13 cellular contexts compared by ENCODE assay signal in genomic region chr7:152989889-152990380, GRCh38.
A peak's percentile ranks its signal among the peaks of the same experiment; 100 is the strongest.
DNase-seq lines count a peak whose midpoint lies in the region; ATAC-seq, FAIRE-seq and TF ChIP-seq lines count a peak whose summit lies in the region.
"Had no signal": no experiment of that assay in that cellular context is flagged by ENCODE, and none has a peak within 500 bp of the region (broad histone marks: within the 10 kb centered on the region; RNA-seq: fewer than 3 reads in every experiment).

No MANE protein-coding gene starts in this region.

- dilution Hi-C loops in keratinocyte (cut with MboI; ENCODE audit: extremely low pct_ligation_motif_present, low sequenced_read_pairs) = no loop called here

- H3K9me1 ChIP-seq in K562 (ENCODE audit: control insufficient read depth, insufficient read depth, low read length) (no peaks in the 10 kb centered on the region), keratinocyte (ENCODE audit: control insufficient read depth, extremely low read depth, insufficient read depth, low read length) (no peaks in the 10 kb centered on the region)

- no peak for FAIRE-seq in K562 (lab: Jason Lieb, UNC)
- FAIRE-seq in keratinocyte (lab: Jason Lieb, UNC) = no peak
- FAIRE-seq: small intestine had no signal

- H3K9me3 ChIP-seq in HAP-1 = no peaks in the 10 kb centered on the region
- no peaks in the 10 kb centered on the region for H3K9me3 ChIP-seq in K562 (replicated peaks; ENCODE audit: control insufficient read depth, insufficient read depth, low read depth, low read length)
- H3K9me3 ChIP-seq in keratinocyte (ENCODE audit: control insufficient read depth, low read depth, low read length) = no peaks in the 10 kb centered on the region
- H3K9me3 ChIP-seq: tibial nerve had no signal

- TF ChIP-seq RAD21 in K562 (CRISPR knock-in tag; conservative IDR thresholded peaks at IDR 0.05 in 1 of 2, IDR thresholded peaks at IDR 0.05 in 1 of 2) = no peak

- TF ChIP-seq POLR2A in K562 (conservative IDR thresholded peaks at IDR 0.05) = no peak
- no peak for TF ChIP-seq POLR2A in GM18505 (IDR thresholded peaks at IDR 0.05; ENCODE audit: borderline replicate concordance, extremely low read depth, insufficient read depth, insufficient read length)

- TF ChIP-seq CTCF in K562 (IDR thresholded peaks at IDR 0.05 in 2 of 3, conservative IDR thresholded peaks at IDR 0.05 in 1 of 3; ENCODE audit: insufficient read depth in 2 of 3, low read depth in 1 of 3, low read length in 3 of 3) (no peak), keratinocyte (optimal IDR thresholded peaks at IDR 0.05 in 1 of 3, IDR thresholded peaks at IDR 0.05 in 1 of 3, conservative IDR thresholded peaks at IDR 0.05 in 1 of 3; ENCODE audit: extremely low read depth in 1 of 3, insufficient read depth in 2 of 3, low read length in 3 of 3) (no peak)

- 0 out of 2 replicates have a peak overlapping the region, but pooled peaks have one; percentile 9 for H2AFZ ChIP-seq in K562 (ENCODE audit: low read depth, low read length)
- H2AFZ ChIP-seq in keratinocyte (ENCODE audit: control insufficient read depth, low read length) = peak overlapping the region; percentile 54

- POLR2A ChIA-PET in K562 (lab: Yijun Ruan, JAX) = interaction anchor here (1.5 kb wide), 1 partner anchor 20 kb away, joined by 3 read pairs; no protein-coding TSS in a partner anchor

- intact Hi-C loops in K562 (cut with micrococcal nuclease) = no loop called here

- BruUV-seq in K562 (replicated peaks; lab: Mats Ljungman, UMichigan) = no TSS peak

- H3K4me2 ChIP-seq in K562 (ENCODE audit: insufficient read depth, low read length) = no peak overlapping the region
- H3K4me2 ChIP-seq in keratinocyte (ENCODE audit: control insufficient read depth, extremely low read depth, insufficient read depth, low read depth, low read length) = no peak overlapping the region

- no peaks in the 10 kb centered on the region for H3K27me3 ChIP-seq in HAP-1 (ENCODE audit: low read depth)
- 0 out of 5 replicates have a peak, but pooled peaks cover 0 to 4% of the 10 kb centered on the region in 2 experiments for H3K27me3 ChIP-seq in K562 (ENCODE audit: control insufficient read depth in 2 of 2, insufficient read depth in 2 of 2, low read length in 2 of 2)
- no peaks in the 10 kb centered on the region for H3K27me3 ChIP-seq in keratinocyte (ENCODE audit: control insufficient read depth, extremely low read depth, insufficient read depth, low read length)
- H3K27me3 ChIP-seq: tibial nerve had no signal

- H3K9ac ChIP-seq in K562 (ENCODE audit: insufficient read depth in 1 of 2, low read depth in 2 of 2, low read length in 2 of 2) (no peak overlapping the region), keratinocyte (ENCODE audit: control insufficient read depth, extremely low read depth, insufficient read depth, low read length) (no peak overlapping the region)

- peak; percentile 26 for DNase-seq in DMS 273 (lab: John Stamatoyannopoulos, UW; ENCODE audit: unreplicated experiment)
- no peak for DNase-seq in DMS 273 treated with DMSO at 0.1 percent for 48 hours (lab: John Stamatoyannopoulos, UW)
- peak; percentile 56 to 74 for DNase-seq in HAP-1 (ENCODE audit: low spot score in 2 of 2)
- DNase-seq in K562 (ENCODE audit: extremely low read depth in 1 of 4, low spot score in 3 of 4) = no peak
- DNase-seq in keratinocyte (ENCODE audit: low read depth, low spot score) = no peak
- DNase-seq in HPDE6-E6E7 (ENCODE audit: extremely low spot score) = no peak
- DNase-seq: activated naive CD8-positive, alpha-beta T cell treated with anti-CD3 and anti-CD28 coated beads for 36 hours; small intestine had no signal

- WGBS in K562 (ENCODE audit: insufficient coverage, low coverage, missing lambda C conversion rate) = under 1% methylated on average over 8 of the region's 8 CpGs

- peaks cover 16% of the 10 kb centered on the region for H3K4me1 ChIP-seq in HAP-1
- H3K4me1 ChIP-seq in K562 (replicated peaks in 1 of 2; ENCODE audit: control insufficient read depth in 2 of 2, insufficient read depth in 2 of 2, low read length in 2 of 2) = no peaks in the 10 kb centered on the region
- peaks cover 2% of the 10 kb centered on the region for H3K4me1 ChIP-seq in keratinocyte (ENCODE audit: control insufficient read depth, extremely low read depth, insufficient read depth, low read length)
- H3K4me1 ChIP-seq: tibial nerve had no signal

- in situ Hi-C loops in HAP-1 (cut with MboI; ENCODE audit: low sequenced_read_pairs) = no loop called here
- in situ Hi-C loops in K562 (cut with MboI) = no loop called here

- TF ChIP-seq EP300 in K562 (IDR thresholded peaks at IDR 0.05; ENCODE audit: low read length) = no peak

- H3K4me3 ChIP-seq in HAP-1 (no peak overlapping the region), K562 (no peak overlapping the region), keratinocyte (ENCODE audit: control insufficient read depth in 2 of 3, extremely low read depth in 1 of 3, insufficient read depth in 2 of 3, low read depth in 1 of 3, low read length in 3 of 3) (no peak overlapping the region)
- H3K4me3 ChIP-seq: tibial nerve had no signal

- H3K27ac ChIP-seq in K562 (ENCODE audit: extremely low read depth, low read depth, low read length) (no peak overlapping the region), keratinocyte (ENCODE audit: control insufficient read depth, insufficient read depth, low read length) (no peak overlapping the region)
- H3K27ac ChIP-seq: 22Rv1, tibial nerve had no signal

- no peaks in the 10 kb centered on the region for H3K36me3 ChIP-seq in HAP-1 (replicated peaks)
- H3K36me3 ChIP-seq in K562 (ENCODE audit: control insufficient read depth, insufficient read depth, low read length) = no peaks in the 10 kb centered on the region
- no peaks in the 10 kb centered on the region for H3K36me3 ChIP-seq in keratinocyte (ENCODE audit: control insufficient read depth in 2 of 2, extremely low read depth in 1 of 2, insufficient read depth in 2 of 2, low read length in 2 of 2)
- H3K36me3 ChIP-seq: tibial nerve had no signal

- ATAC-seq in K562 (no peak), HG02852 (IDR thresholded peaks at IDR 0.05; ENCODE audit: unreplicated experiment) (no peak), GM18505 (IDR thresholded peaks at IDR 0.05; ENCODE audit: unreplicated experiment) (no peak)
- ATAC-seq: left lobe of liver had no signal

- CTCF ChIA-PET in K562 (lab: Yijun Ruan, JAX; ENCODE audit: low intra/inter-chr PET ratio) = no interaction called here

- H3K79me2 ChIP-seq in K562 (ENCODE audit: control insufficient read depth, insufficient read depth, low read length) (no peaks in the 10 kb centered on the region), keratinocyte (ENCODE audit: control insufficient read depth, insufficient read depth, low read length) (no peaks in the 10 kb centered on the region)

- no peaks in the 10 kb centered on the region for H4K20me1 ChIP-seq in K562 (replicated peaks; ENCODE audit: control insufficient read depth, insufficient read depth, low read length)
- no peaks in the 10 kb centered on the region for H4K20me1 ChIP-seq in keratinocyte (ENCODE audit: control insufficient read depth, extremely low read depth, insufficient read depth, low read length)

TF ChIP-seq in K562, 482 proteins besides CTCF, POLR2A, EP300 and RAD21 (continues in another document):
- TF ChIP-seq SPI1 (IDR thresholded peaks at IDR 0.05; ENCODE audit: borderline replicate concordance, low read depth, low read length) = peak; percentile 60; the same call in 1 of the 2 replicates
- TF ChIP-seq, protein P1, sequence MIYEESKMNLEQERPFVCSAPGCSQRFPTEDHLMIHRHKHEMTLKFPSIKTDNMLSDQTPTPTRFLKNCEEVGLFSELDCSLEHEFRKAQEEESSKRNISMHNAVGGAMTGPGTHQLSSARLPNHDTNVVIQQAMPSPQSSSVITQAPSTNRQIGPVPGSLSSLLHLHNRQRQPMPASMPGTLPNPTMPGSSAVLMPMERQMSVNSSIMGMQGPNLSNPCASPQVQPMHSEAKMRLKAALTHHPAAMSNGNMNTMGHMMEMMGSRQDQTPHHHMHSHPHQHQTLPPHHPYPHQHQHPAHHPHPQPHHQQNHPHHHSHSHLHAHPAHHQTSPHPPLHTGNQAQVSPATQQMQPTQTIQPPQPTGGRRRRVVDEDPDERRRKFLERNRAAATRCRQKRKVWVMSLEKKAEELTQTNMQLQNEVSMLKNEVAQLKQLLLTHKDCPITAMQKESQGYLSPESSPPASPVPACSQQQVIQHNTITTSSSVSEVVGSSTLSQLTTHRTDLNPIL (CRISPR knock-in tag; IDR thresholded peaks at IDR 0.05) = no peak
- TF ChIP-seq, protein P2, sequence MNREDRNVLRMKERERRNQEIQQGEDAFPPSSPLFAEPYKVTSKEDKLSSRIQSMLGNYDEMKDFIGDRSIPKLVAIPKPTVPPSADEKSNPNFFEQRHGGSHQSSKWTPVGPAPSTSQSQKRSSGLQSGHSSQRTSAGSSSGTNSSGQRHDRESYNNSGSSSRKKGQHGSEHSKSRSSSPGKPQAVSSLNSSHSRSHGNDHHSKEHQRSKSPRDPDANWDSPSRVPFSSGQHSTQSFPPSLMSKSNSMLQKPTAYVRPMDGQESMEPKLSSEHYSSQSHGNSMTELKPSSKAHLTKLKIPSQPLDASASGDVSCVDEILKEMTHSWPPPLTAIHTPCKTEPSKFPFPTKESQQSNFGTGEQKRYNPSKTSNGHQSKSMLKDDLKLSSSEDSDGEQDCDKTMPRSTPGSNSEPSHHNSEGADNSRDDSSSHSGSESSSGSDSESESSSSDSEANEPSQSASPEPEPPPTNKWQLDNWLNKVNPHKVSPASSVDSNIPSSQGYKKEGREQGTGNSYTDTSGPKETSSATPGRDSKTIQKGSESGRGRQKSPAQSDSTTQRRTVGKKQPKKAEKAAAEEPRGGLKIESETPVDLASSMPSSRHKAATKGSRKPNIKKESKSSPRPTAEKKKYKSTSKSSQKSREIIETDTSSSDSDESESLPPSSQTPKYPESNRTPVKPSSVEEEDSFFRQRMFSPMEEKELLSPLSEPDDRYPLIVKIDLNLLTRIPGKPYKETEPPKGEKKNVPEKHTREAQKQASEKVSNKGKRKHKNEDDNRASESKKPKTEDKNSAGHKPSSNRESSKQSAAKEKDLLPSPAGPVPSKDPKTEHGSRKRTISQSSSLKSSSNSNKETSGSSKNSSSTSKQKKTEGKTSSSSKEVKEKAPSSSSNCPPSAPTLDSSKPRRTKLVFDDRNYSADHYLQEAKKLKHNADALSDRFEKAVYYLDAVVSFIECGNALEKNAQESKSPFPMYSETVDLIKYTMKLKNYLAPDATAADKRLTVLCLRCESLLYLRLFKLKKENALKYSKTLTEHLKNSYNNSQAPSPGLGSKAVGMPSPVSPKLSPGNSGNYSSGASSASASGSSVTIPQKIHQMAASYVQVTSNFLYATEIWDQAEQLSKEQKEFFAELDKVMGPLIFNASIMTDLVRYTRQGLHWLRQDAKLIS (CRISPR knock-in tag; IDR thresholded peaks at IDR 0.05) = no peak
- TF ChIP-seq FOXJ2 (tag; IDR thresholded peaks at IDR 0.05) = 0 out of 2 replicates have a peak, but pooled peaks have one; percentile 42
- no peak for TF ChIP-seq GTF2A2 (tag; IDR thresholded peaks at IDR 0.05)

Comparison
In these comparisons a context has a peak if more than half of its experiments do, and no peak if none do; other contexts are left out.
1. DNase-seq: peak in DMS 273 (single experiment) and HAP-1 (2 of 2); none in DMS 273 treated with DMSO at 0.1 percent for 48 hours (single experiment), K562 (0 of 4), keratinocyte (single experiment) and HPDE6-E6E7 (single experiment).